Comparison of ENCODE assay signal across 26 cellular contexts in the genomic region with DNA sequence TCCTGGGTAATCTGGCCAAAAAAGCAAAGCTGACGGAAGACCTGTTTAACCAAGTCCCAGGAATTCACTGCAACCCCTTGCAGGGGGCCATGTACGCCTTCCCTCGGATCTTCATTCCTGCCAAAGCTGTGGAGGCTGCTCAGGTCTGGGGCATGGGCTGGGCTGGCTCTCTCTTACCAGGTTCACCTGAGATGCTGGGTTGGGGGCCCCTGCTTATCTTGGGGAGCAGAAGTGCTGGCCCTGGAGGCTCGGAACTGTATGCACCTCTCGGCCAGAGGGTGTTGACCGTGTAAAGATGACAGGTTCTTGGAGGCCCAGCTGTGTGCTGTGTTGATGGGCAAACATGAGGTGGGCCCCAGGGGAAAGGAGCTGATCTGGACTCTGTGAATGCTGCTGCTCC.
"Had no signal": no experiment of that assay in that cellular context is flagged by ENCODE, and none has a peak within 500 bp of the region (broad histone marks: within the 10 kb centered on the region; RNA-seq: fewer than 3 reads in every experiment).

No MANE protein-coding gene starts in this region.

- H3K27ac ChIP-seq: brain microvascular endothelial cell, colonic mucosa, epithelial cell of prostate had no signal

- H3K4me1 Mint-ChIP-seq: activated CD4-positive, alpha-beta T cell treated with anti-CD3 and anti-CD28 coated beads, Interleukin-2, amount 10 ng/mL, durations not matched to agents 24 days and 14 days had no signal

- DNase-seq: activated CD4-positive, alpha-beta memory T cell treated with anti-CD3 and anti-CD28 coated beads for 36 hours; activated CD4-positive, alpha-beta T cell treated with anti-CD3 and anti-CD28 coated beads for 36 hours; activated CD4-positive, alpha-beta T cell treated with anti-CD3 and anti-CD28 coated beads, Interleukin-2, amount 10 ng/mL, durations not matched to agents 24 days and 14 days; activated CD4-positive, CD25-positive, alpha-beta regulatory T cell; activated CD4-positive, CD25-positive, alpha-beta regulatory T cell treated with anti-CD3 and anti-CD28 coated beads, Interleukin-2, amount 50 U/mL, for 72 hours; activated effector memory CD4-positive, alpha-beta T cell treated with Interleukin-2 at 50 U/mL for 16 hours; activated gamma-delta T cell treated with Interleukin-2 at 50 U/mL for 16 hours; activated naive CD4-positive, alpha-beta T cell treated with anti-CD3 and anti-CD28 coated beads, Interleukin-2, amount 50 U/mL, for 16 hours; activated naive CD4-positive, alpha-beta T cell treated with Interleukin-2 at 50 U/mL for 16 hours; activated T-cell treated with anti-CD3 and anti-CD28 coated beads, Interleukin-2, amount 50 U/mL, for 4 hours; amniotic stem cell; anterior cingulate cortex; brain microvascular endothelial cell; central memory CD4-positive, alpha-beta T cell; cerebellar nuclear complex; colonic mucosa; effector CD8-positive, alpha-beta T cell; esophagus squamous epithelium; SW 1271; T-helper 1 cell; T-helper 17 cell; T1000 had no signal

- H3K4me3 Mint-ChIP-seq: activated CD4-positive, alpha-beta memory T cell treated with anti-CD3 and anti-CD28 coated beads for 36 hours; activated CD4-positive, alpha-beta T cell treated with anti-CD3 and anti-CD28 coated beads for 36 hours; activated CD4-positive, alpha-beta T cell treated with anti-CD3 and anti-CD28 coated beads, Interleukin-2, amount 10 ng/mL, durations not matched to agents 24 days and 14 days; activated naive CD8-positive, alpha-beta T cell; activated T-cell treated with anti-CD3 and anti-CD28 coated beads, Interleukin-2, amount 50 U/mL, for 4 hours; activated T-helper 17 cell treated with anti-CD3 and anti-CD28 coated beads, Interleukin-2, amount 50 U/mL, for 72 hours; T-helper 17 cell; T-helper 2 cell treated with Interferon-gamma antibody and Interleukin-4, amounts not matched to agents 5 μg/mL and 100 μg/mL, for 36 hours had no signal

- H3K4me1 ChIP-seq: colonic mucosa had no signal

- H3K27ac Mint-ChIP-seq: activated CD4-positive, alpha-beta memory T cell treated with anti-CD3 and anti-CD28 coated beads for 36 hours; activated CD4-positive, alpha-beta T cell treated with anti-CD3 and anti-CD28 coated beads for 36 hours; activated CD4-positive, alpha-beta T cell treated with anti-CD3 and anti-CD28 coated beads, Interleukin-2, amount 10 ng/mL, durations not matched to agents 24 days and 14 days; activated naive CD8-positive, alpha-beta T cell; activated T-helper 17 cell treated with anti-CD3 and anti-CD28 coated beads, Interleukin-2, amount 50 U/mL, for 72 hours; T-helper 17 cell; T-helper 2 cell treated with Interferon-gamma antibody and Interleukin-4, amounts not matched to agents 5 μg/mL and 100 μg/mL, for 36 hours had no signal

- H3K27me3 Mint-ChIP-seq: activated CD4-positive, alpha-beta memory T cell treated with anti-CD3 and anti-CD28 coated beads for 36 hours; activated CD4-positive, alpha-beta T cell treated with anti-CD3 and anti-CD28 coated beads for 36 hours; activated CD4-positive, alpha-beta T cell treated with anti-CD3 and anti-CD28 coated beads, Interleukin-2, amount 10 ng/mL, durations not matched to agents 24 days and 14 days; activated naive CD8-positive, alpha-beta T cell; activated T-helper 17 cell treated with anti-CD3 and anti-CD28 coated beads, Interleukin-2, amount 50 U/mL, for 72 hours had no signal

- H3K4me3 ChIP-seq: colonic mucosa, esophagus squamous epithelium had no signal

- H3K27me3 ChIP-seq: brain microvascular endothelial cell, colonic mucosa, esophagus squamous epithelium had no signal

- H3K9me3 Mint-ChIP-seq: activated CD4-positive, alpha-beta memory T cell treated with anti-CD3 and anti-CD28 coated beads for 36 hours; activated CD4-positive, alpha-beta T cell treated with anti-CD3 and anti-CD28 coated beads, Interleukin-2, amount 10 ng/mL, durations not matched to agents 24 days and 14 days; activated T-cell treated with anti-CD3 and anti-CD28 coated beads, Interleukin-2, amount 50 U/mL, for 4 hours; activated T-helper 17 cell treated with anti-CD3 and anti-CD28 coated beads, Interleukin-2, amount 50 U/mL, for 72 hours; T-helper 2 cell treated with Interferon-gamma antibody and Interleukin-4, amounts not matched to agents 5 μg/mL and 100 μg/mL, for 36 hours had no signal

- H3K36me3 Mint-ChIP-seq: activated naive CD8-positive, alpha-beta T cell had no signal

- H3K36me3 ChIP-seq: colonic mucosa had no signal

- ATAC-seq: activated CD4-positive, alpha-beta T cell treated with anti-CD3 and anti-CD28 coated beads for 36 hours; activated T-cell treated with anti-CD3 and anti-CD28 coated beads, Interleukin-2, amount 50 U/mL, for 4 hours; activated T-helper 17 cell treated with anti-CD3 and anti-CD28 coated beads, Interleukin-2, amount 50 U/mL, for 72 hours; T-helper 17 cell had no signal

- H3K9me3 ChIP-seq: colonic mucosa, esophagus squamous epithelium had no signal
